2 cellular contexts compared by ENCODE assay signal in genomic region chr11:3167143-3168119, GRCh38.
TF ChIP-seq lines count a peak whose summit lies in the region.

No MANE protein-coding gene starts in this region.

TF ChIP-seq in HCT116, 20 proteins besides CTCF, POLR2A, EP300 and RAD21:
- no peak for TF ChIP-seq SRF (IDR thresholded peaks at IDR 0.05; ENCODE audit: low read depth)
- no peak for TF ChIP-seq ZBTB33 (IDR thresholded peaks at IDR 0.05; ENCODE audit: extremely low read depth, insufficient replicate concordance, low read length)
- no peak for TF ChIP-seq POLR2AphosphoS5 (IDR thresholded peaks at IDR 0.05; ENCODE audit: low read depth, low read length)
- TF ChIP-seq CEBPB (IDR thresholded peaks at IDR 0.05; ENCODE audit: low read depth) = no peak
- TF ChIP-seq ATF3 (IDR thresholded peaks at IDR 0.05) = no peak
- TF ChIP-seq ELF1 (IDR thresholded peaks at IDR 0.05; ENCODE audit: borderline replicate concordance, low read depth) = no peak
- no peak for TF ChIP-seq FOSL1 (IDR thresholded peaks at IDR 0.05; ENCODE audit: low read depth)
- TF ChIP-seq MAX (IDR thresholded peaks at IDR 0.05) = no peak
- no peak for TF ChIP-seq ZFX (IDR thresholded peaks at IDR 0.05)
- TF ChIP-seq EGR1 (IDR thresholded peaks at IDR 0.05; ENCODE audit: low read depth) = no peak
TF ChIP-seq in HCT116: peak in this region for 0.

TF ChIP-seq in K562, 482 proteins besides CTCF, POLR2A, EP300 and RAD21:
- TF ChIP-seq ZBTB33 (CRISPR knock-in tag; IDR thresholded peaks at IDR 0.05) (no peak), TFAP4 (CRISPR knock-in tag; IDR thresholded peaks at IDR 0.05; ENCODE audit: borderline replicate concordance) (0 out of 2 replicates have a peak, but pooled peaks have one; percentile 19), NR2C2 (CRISPR knock-in tag; IDR thresholded peaks at IDR 0.05) (no peak), NR2C2 (tag; IDR thresholded peaks at IDR 0.05) (peak; percentile 8; the same call in 1 of the 2 replicates)
